ENCODE assay signal across 9 cellular contexts in the genomic region with DNA sequence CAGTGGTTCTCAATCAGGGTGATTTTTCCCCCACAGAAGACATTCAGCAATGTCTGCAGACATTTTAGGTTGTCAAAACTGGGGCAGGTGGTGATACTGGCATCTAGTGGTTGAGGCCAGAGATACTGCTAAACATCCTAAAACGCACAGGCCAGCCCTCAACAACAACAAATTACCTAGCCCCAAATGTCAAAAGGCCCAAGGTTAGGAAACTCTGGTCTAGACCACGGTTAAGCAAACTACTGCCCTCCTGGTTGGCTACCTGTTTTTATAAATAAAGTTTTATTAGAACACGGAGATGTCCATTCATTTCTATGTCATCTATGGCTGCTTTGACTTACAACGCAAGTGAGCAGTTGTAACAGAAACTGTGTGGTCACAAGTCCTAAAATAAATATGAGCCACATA.
A peak's percentile ranks its signal among the peaks of the same experiment; 100 is the strongest.
DNase-seq lines count a peak whose midpoint lies in the region; ATAC-seq and TF ChIP-seq lines count a peak whose summit lies in the region.
"Had no signal": no experiment of that assay in that cellular context is flagged by ENCODE, and none has a peak within 500 bp of the region (broad histone marks: within the 10 kb centered on the region; RNA-seq: fewer than 3 reads in every experiment).

No MANE protein-coding gene starts in this region.

- H3K4me1 Mint-ChIP-seq in CD8-positive, alpha-beta memory T cell = peaks cover 33 to 53% (median 34%) of the 10 kb centered on the region in 3 donors

- WGBS in heart left ventricle, 4 donors = 38 to 78% (median 42%) methylated on average over 4 of the region's 4 CpGs

- intact Hi-C loops in heart left ventricle (cut with DNase I) = loop anchor here in 9 of 10 donors (2.0 to 10.0 kb wide), 11 partner anchors 143 to 733 kb away; a partner anchor contains a TSS

- DNase-seq in CD8-positive, alpha-beta memory T cell = peak; percentile 27 to 75 (median 63)
- peak; percentile 40 for DNase-seq in RPMI8226
- DNase-seq in activated naive CD4-positive, alpha-beta T cell treated with Interleukin-2 at 50 U/mL for 16 hours = peak; percentile 64
- DNase-seq in heart left ventricle = peak in 1 of 5 donors; percentile 20
- DNase-seq in stimulated activated CD4-positive, alpha-beta T cell treated with anti-CD3 and anti-CD28 coated beads, Interleukin-12 subunit alpha, Interleukin-12 subunit beta, amount 100 ng/mL, for 48 hours (ENCODE audit: low read depth in 2 of 3, low spot score in 1 of 3) = peak; percentile 31 to 61 (median 38)
- DNase-seq in NCI-H187 treated with DMSO at 0.1 percent for 48 hours (lab: John Stamatoyannopoulos, UW) = no peak

- H3K27me3 Mint-ChIP-seq in CD8-positive, alpha-beta memory T cell = no peaks in the 10 kb centered on the region

- CTCF ChIA-PET in CD8-positive, alpha-beta memory T cell (lab: Charles Lee) = interaction anchor here (0.9 to 2.9 kb wide), 2 partner anchors 47 to 590 kb away, joined by 6 to 16 read pairs; no protein-coding TSS in a partner anchor

- no peak overlapping the region for H3K27ac ChIP-seq in CD8-positive, alpha-beta memory T cell (ENCODE audit: low read depth, low read length)
- H3K27ac ChIP-seq in heart left ventricle = no peak overlapping the region

- ATAC-seq in GM19438 (IDR thresholded peaks at IDR 0.05; ENCODE audit: low read depth, unreplicated experiment) = peak; percentile 87
- peak; percentile 41 for ATAC-seq in HG03469 (IDR thresholded peaks at IDR 0.05; ENCODE audit: unreplicated experiment)
- peak; percentile 61 to 71 (median 62) for ATAC-seq in heart left ventricle

- no peaks in the 10 kb centered on the region for H3K36me3 Mint-ChIP-seq in CD8-positive, alpha-beta memory T cell

- no peak overlapping the region for H3K4me3 ChIP-seq in CD8-positive, alpha-beta memory T cell (ENCODE audit: low read length)
- H3K4me3 ChIP-seq in heart left ventricle = no peak overlapping the region

- TF ChIP-seq CTCF in heart left ventricle (IDR thresholded peaks at IDR 0.05) = peak; percentile 47 to 71 (median 60)

- H3K27me3 ChIP-seq in CD8-positive, alpha-beta memory T cell (ENCODE audit: insufficient read depth, low read length, poor library complexity, severe bottlenecking) = no peaks in the 10 kb centered on the region
- H3K27me3 ChIP-seq in heart left ventricle = no peaks in the 10 kb centered on the region

- H3K9me3 ChIP-seq in CD8-positive, alpha-beta memory T cell (ENCODE audit: low read length) = no peaks in the 10 kb centered on the region
- peaks cover 0 to 2% (median 0%) of the 10 kb centered on the region in 12 donors for H3K9me3 ChIP-seq in heart left ventricle

- H3K27ac Mint-ChIP-seq in CD8-positive, alpha-beta memory T cell = peak overlapping the region; percentile 3 to 92 (median 76)

- peak overlapping the region in 5 of 7 donors; percentile 1 to 68 (median 36) for H3K4me3 Mint-ChIP-seq in CD8-positive, alpha-beta memory T cell
- H3K4me3 Mint-ChIP-seq: T-helper 1 cell treated with Interleukin-12 subunit alpha and Interleukin-12 subunit beta and Interleukin-4 antibody, amounts not matched to agents 30 μg/mL and 1 μg/mL, for 36 hours had no signal

- no peak for TF ChIP-seq POLR2A in heart left ventricle (IDR thresholded peaks at IDR 0.05)

- H3K9me3 Mint-ChIP-seq in CD8-positive, alpha-beta memory T cell = no peaks in the 10 kb centered on the region

- POLR2A ChIA-PET in CD8-positive, alpha-beta memory T cell (lab: Charles Lee) = no interaction called here

- H3K4me1 ChIP-seq in CD8-positive, alpha-beta memory T cell (ENCODE audit: insufficient read depth, low read length) = peaks cover 25% of the 10 kb centered on the region
- peaks cover 0 to 11% (median 0%) of the 10 kb centered on the region in 12 donors for H3K4me1 ChIP-seq in heart left ventricle

- H3K36me3 ChIP-seq in CD8-positive, alpha-beta memory T cell (ENCODE audit: insufficient read depth, low read length) = no peaks in the 10 kb centered on the region
- no peaks in the 10 kb centered on the region for H3K36me3 ChIP-seq in heart left ventricle
